9 cellular contexts compared by ENCODE assay signal in genomic region chr3:177419904-177420601, GRCh38.
DNase-seq lines count a peak whose midpoint lies in the region; ATAC-seq and TF ChIP-seq lines count a peak whose summit lies in the region.
"Had no signal": no experiment of that assay in that cellular context is flagged by ENCODE, and none has a peak within 500 bp of the region (broad histone marks: within the 10 kb centered on the region; RNA-seq: fewer than 3 reads in every experiment).

No MANE protein-coding gene starts in this region.

- TF ChIP-seq CTCF in upper lobe of right lung (IDR thresholded peaks at IDR 0.05) = no peak

- peak overlapping the region; percentile 51 for H3K27ac Mint-ChIP-seq in activated naive CD8-positive, alpha-beta T cell

- DNase-seq in stimulated activated CD4-positive, alpha-beta T cell treated with anti-CD3 and anti-CD28 coated beads, Interleukin-15, amount 100 ng/mL, for 24 hours = peak; percentile 15
- DNase-seq in stimulated activated CD4-positive, alpha-beta T cell treated with anti-CD3 and anti-CD28 coated beads, Interleukin-4, amount 100 ng/mL, for 4 hours = no peak
- DNase-seq in upper lobe of right lung (no peak), DMS114 treated with DMSO at 0.1 percent for 48 hours (lab: John Stamatoyannopoulos, UW; ENCODE audit: unreplicated experiment) (no peak), LoVo (ENCODE audit: low spot score) (no peak)
- DNase-seq: left cardiac atrium had no signal

- H3K36me3 ChIP-seq in upper lobe of right lung = no peaks in the 10 kb centered on the region

- no peaks in the 10 kb centered on the region for H3K36me3 Mint-ChIP-seq in activated naive CD8-positive, alpha-beta T cell

- no peaks in the 10 kb centered on the region for H3K27me3 ChIP-seq in upper lobe of right lung

- H3K27ac ChIP-seq in upper lobe of right lung = no peak overlapping the region

- H3K4me3 ChIP-seq in upper lobe of right lung = no peak overlapping the region

- H3K4me3 Mint-ChIP-seq in activated naive CD8-positive, alpha-beta T cell = no peak overlapping the region

- no peaks in the 10 kb centered on the region for H3K9me3 Mint-ChIP-seq in activated naive CD8-positive, alpha-beta T cell (ENCODE audit: low read depth)

- no peaks in the 10 kb centered on the region for H3K4me1 ChIP-seq in upper lobe of right lung

- peak; percentile 48 for ATAC-seq in HG02973 (IDR thresholded peaks at IDR 0.05; ENCODE audit: unreplicated experiment)
- peak; percentile 10 for ATAC-seq in upper lobe of right lung
- no peak for ATAC-seq in HG03196 (IDR thresholded peaks at IDR 0.05; ENCODE audit: unreplicated experiment)

- no peaks in the 10 kb centered on the region for H3K9me3 ChIP-seq in upper lobe of right lung

- intact Hi-C loops in upper lobe of right lung (cut with DNase I) = no loop called here

- H3K27me3 Mint-ChIP-seq in activated naive CD8-positive, alpha-beta T cell = no peaks in the 10 kb centered on the region

- peaks cover 21% of the 10 kb centered on the region for H3K4me1 Mint-ChIP-seq in activated naive CD8-positive, alpha-beta T cell (ENCODE audit: low read depth)
